ENCODE assay signal across 9 cellular contexts in the genomic region with DNA sequence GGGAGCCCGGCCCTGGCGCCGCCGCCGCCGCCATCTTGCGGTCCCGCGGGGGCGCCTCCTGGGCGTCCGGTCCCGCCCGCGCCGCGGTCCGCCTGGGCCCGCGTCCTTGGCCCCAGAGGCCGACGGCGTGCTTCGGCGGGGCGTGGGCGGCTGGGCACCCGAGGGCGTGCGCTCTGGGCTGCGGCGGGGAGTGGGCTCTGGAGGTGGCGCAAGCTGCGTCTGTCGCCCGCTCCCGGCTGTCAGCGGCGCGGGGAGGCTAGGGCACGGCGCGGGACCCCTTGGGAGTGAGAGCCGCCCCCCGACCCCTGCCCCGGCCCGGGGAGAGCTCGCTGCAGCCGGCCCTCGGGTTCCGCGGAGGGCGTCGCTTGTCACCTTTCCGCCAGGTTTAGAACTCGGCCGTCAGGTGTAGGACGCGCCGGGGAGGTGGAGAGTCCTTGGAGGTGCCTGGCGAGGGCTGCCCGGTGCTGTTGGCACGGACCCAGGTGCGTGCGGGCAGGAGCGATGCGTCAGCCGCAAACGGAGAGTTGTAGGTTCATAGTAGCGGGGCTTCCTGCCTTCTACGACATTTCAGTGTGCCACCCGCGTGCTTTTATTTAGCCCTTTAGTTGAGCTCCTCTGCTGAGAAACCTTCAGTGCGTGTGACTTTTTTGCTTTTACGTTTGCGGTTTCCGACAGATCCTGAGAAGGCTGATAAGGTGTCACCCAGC. TPM values are rescaled to one million over a fixed set of nuclear protein-coding genes. Genes with fewer than 3 reads are reported as not detected.
DNase-seq lines count a peak whose midpoint lies in the region; ATAC-seq and TF ChIP-seq lines count a peak whose summit lies in the region.
"Had no signal": no experiment of that assay in that cellular context is flagged by ENCODE, and none has a peak within 500 bp of the region (broad histone marks: within the 10 kb centered on the region; RNA-seq: fewer than 3 reads in every experiment).

No MANE protein-coding gene starts in this region.

- H3K36me3 ChIP-seq in osteoblast (ENCODE audit: insufficient read depth, low read length), result no peaks in the 10 kb centered on the region
- no peaks in the 10 kb centered on the region for H3K36me3 ChIP-seq in thoracic aorta

- no peaks in the 10 kb centered on the region for H3K9me3 ChIP-seq in CD4-positive, alpha-beta T cell (ENCODE audit: control insufficient read depth, low read length)
- H3K9me3 ChIP-seq in osteoblast (ENCODE audit: low read depth, low read length) (no peaks in the 10 kb centered on the region), thoracic aorta (no peaks in the 10 kb centered on the region)

- POLR2A ChIA-PET in CD4-positive, alpha-beta T cell (lab: Charles Lee), result interaction anchor here (0.8 to 2.7 kb wide), 14 partner anchors 9 to 1994 kb away, joined by 3 to 23 read pairs (median 6); a partner anchor contains a TSS

- peaks cover 6% of the 10 kb centered on the region for H3K36me3 Mint-ChIP-seq in CD4-positive, alpha-beta T cell (ENCODE audit: low read depth)

- H3K4me1 ChIP-seq in osteoblast (ENCODE audit: insufficient read depth, low read length), result peaks cover 36% of the 10 kb centered on the region
- H3K4me1 ChIP-seq in thoracic aorta (ENCODE audit: control insufficient read depth in 1 of 2, low read depth in 2 of 2), result peaks cover 28 to 48% of the 10 kb centered on the region in 2 donors

- H3K4me3 ChIP-seq in HL-60 (replicated peaks; ENCODE audit: insufficient read depth, low read length), result peak overlapping the region; percentile 75
- H3K4me3 ChIP-seq in osteoblast (ENCODE audit: insufficient read depth, low read length), result peak overlapping the region; percentile 92
- peak overlapping the region; percentile 94 for H3K4me3 ChIP-seq in thoracic aorta

- CTCF ChIA-PET in CD4-positive, alpha-beta T cell (lab: Charles Lee), result interaction anchor here (1.9 kb wide), 1 partner anchor 1306 kb away, joined by 8 read pairs; a partner anchor contains a TSS

- H3K27ac ChIP-seq in CD4-positive, alpha-beta T cell (ENCODE audit: low read depth, low read length), result peak overlapping the region; percentile 94
- H3K27ac ChIP-seq in HL-60 (replicated peaks) (peak overlapping the region; percentile 89), osteoblast (ENCODE audit: low read depth, low read length) (peak overlapping the region; percentile 96), thoracic aorta (peak overlapping the region; percentile 98 to 99)

- DNase-seq in CD4-positive, alpha-beta T cell, result peak; percentile 52 to 78 (median 66)
- DNase-seq in HL-60 (ENCODE audit: low read depth in 1 of 2, low spot score in 1 of 2), result peak; percentile 67 to 85
- DNase-seq in activated gamma-delta T cell (lab: John Stamatoyannopoulos, UW), result peak; percentile 71
- peak; percentile 45 for DNase-seq in germinal center (ENCODE audit: low spot score)
- peak; percentile 92 for DNase-seq in osteoblast (ENCODE audit: insufficient read length, low spot score, missing footprints)
- DNase-seq in thoracic aorta (ENCODE audit: low spot score), result peak; percentile 49

- peaks cover under 1% of the 10 kb centered on the region for H3K27me3 Mint-ChIP-seq in CD4-positive, alpha-beta T cell

- H3K9me3 Mint-ChIP-seq in CD4-positive, alpha-beta T cell, result no peaks in the 10 kb centered on the region

- TF ChIP-seq CTCF in CD4-positive, alpha-beta T cell (IDR thresholded peaks at IDR 0.05), result no peak
- TF ChIP-seq CTCF in HL-60 (IDR thresholded peaks at IDR 0.05; ENCODE audit: insufficient read depth, low read length) (no peak), osteoblast (IDR thresholded peaks at IDR 0.05; ENCODE audit: extremely low read depth, low read depth, low read length) (no peak), thoracic aorta (IDR thresholded peaks at IDR 0.05) (no peak)

- H2AFZ ChIP-seq in osteoblast (ENCODE audit: low read length), result no peak overlapping the region

- H4K20me1 ChIP-seq in osteoblast (ENCODE audit: insufficient read depth, low read length), result peaks cover 40% of the 10 kb centered on the region

- peaks cover 58% of the 10 kb centered on the region for H3K79me2 ChIP-seq in osteoblast (ENCODE audit: insufficient read depth, low read length)

- H3K27me3 ChIP-seq in CD4-positive, alpha-beta T cell (ENCODE audit: control insufficient read depth, insufficient read depth, low read length), result no peaks in the 10 kb centered on the region
- H3K27me3 ChIP-seq in HL-60 (ENCODE audit: insufficient read depth, poor library complexity, severe bottlenecking), result no peaks in the 10 kb centered on the region
- no peaks in the 10 kb centered on the region for H3K27me3 ChIP-seq in osteoblast (ENCODE audit: insufficient read depth, low read length)
- H3K27me3 ChIP-seq in thoracic aorta (replicated peaks; ENCODE audit: insufficient read depth), result no peaks in the 10 kb centered on the region

- peak overlapping the region; percentile 95 for H3K4me3 Mint-ChIP-seq in CD4-positive, alpha-beta T cell

- H3K4me1 Mint-ChIP-seq in CD4-positive, alpha-beta T cell (ENCODE audit: low read depth), result peaks cover 31% of the 10 kb centered on the region

- peak overlapping the region; percentile 91 for H3K4me2 ChIP-seq in osteoblast (ENCODE audit: insufficient read depth, low read length)

- intact Hi-C loops in CD4-positive, alpha-beta T cell (cut with DNase I, micrococcal nuclease), result loop anchor here (2.0 to 10.0 kb wide), 10 partner anchors 36 to 1938 kb away; a partner anchor contains a TSS

- ATAC-seq in CD4-positive, alpha-beta T cell (ENCODE audit: poor library complexity), result peak; percentile 37
- ATAC-seq in GM19455 (IDR thresholded peaks at IDR 0.05; ENCODE audit: unreplicated experiment) (peak; percentile 27), thoracic aorta (ENCODE audit: insufficient number of reproducible peaks, low FRiP score, low read depth) (peak; percentile 10)

- peak; percentile 36; the same call in 1 of the 2 replicates for TF ChIP-seq POLR2A in Raji (IDR thresholded peaks at IDR 0.05; ENCODE audit: insufficient read depth, low read depth, low read length)

- peak overlapping the region; percentile 98 for H3K27ac Mint-ChIP-seq in CD4-positive, alpha-beta T cell

RNA-seq across cellular contexts. Expression of a gene that starts 0.9 kb away (rescaled TPM):
- total RNA-seq in CD4-positive, alpha-beta T cell, result 100 to 1,000 TPM; 162 to 177 TPM
- total RNA-seq in osteoblast (277 and 316 TPM in 2 replicates), thoracic aorta (100 to 1,000 TPM; 171 to 195 TPM)

RNA-seq across cellular contexts. Expression of a gene that starts 29.0 kb away (rescaled TPM):
- not detected for total RNA-seq in CD4-positive, alpha-beta T cell
- total RNA-seq in osteoblast (0.29 and 0.36 TPM in 2 replicates), thoracic aorta (1 to 10 TPM in 1 of 2 donors, under 1 TPM in 1; 0.35 to 8.8 TPM)
- total RNA-seq: glomerular endothelial cell had no signal

Comparison
In these comparisons a context has a peak if more than half of its experiments do, and no peak if none do; other contexts are left out.
1. Peak in every context shown above with its lines: DNase-seq, ATAC-seq, H3K4me3 ChIP-seq and H3K27ac ChIP-seq.